15 cellular contexts compared by ENCODE assay signal in genomic region chr6:147117009-147117408, GRCh38.
"Had no signal": no experiment of that assay in that cellular context is flagged by ENCODE, and none has a peak within 500 bp of the region (broad histone marks: within the 10 kb centered on the region; RNA-seq: fewer than 3 reads in every experiment).

No MANE protein-coding gene starts in this region.

- H3K4me1 ChIP-seq: psoas muscle, right lobe of liver, suprapubic skin had no signal

- H3K4me3 ChIP-seq: lung, psoas muscle, right lobe of liver, suprapubic skin had no signal

- H3K9me3 ChIP-seq: psoas muscle, right lobe of liver, suprapubic skin had no signal

- H3K27ac ChIP-seq: psoas muscle, right lobe of liver, suprapubic skin had no signal

- DNase-seq: activated CD4-positive, alpha-beta T cell treated with anti-CD3 and anti-CD28 coated beads, Interleukin-2, amount 50 U/mL, for 4 hours; activated CD4-positive, CD25-positive, alpha-beta regulatory T cell treated with anti-CD3 and anti-CD28 coated beads, Interleukin-2, amount 50 U/mL, for 72 hours; activated CD8-positive, alpha-beta memory T cell treated with anti-CD3 and anti-CD28 coated beads, Interleukin-2, amount 10 ng/mL, durations not matched to agents 7 days and 5 days; activated effector memory CD4-positive, alpha-beta T cell treated with anti-CD3 and anti-CD28 coated beads, Interleukin-2, amount 50 U/mL, for 16 hours; activated T-cell treated with anti-CD3 and anti-CD28 coated beads, Interleukin-2, amount 50 U/mL, for 24 hours; left colon; naive thymus-derived CD8-positive, alpha-beta T cell; nucleus accumbens; psoas muscle; right lobe of liver; stimulated activated CD4-positive, alpha-beta T cell treated with anti-CD3 and anti-CD28 coated beads, Interleukin-12 subunit alpha, Interleukin-12 subunit beta, amount 100 ng/mL, for 4 hours; stimulated activated CD4-positive, alpha-beta T cell treated with anti-CD3 and anti-CD28 coated beads, Interleukin-2, amount 100 ng/mL, for 48 hours; stimulated activated naive CD4-positive, alpha-beta T cell treated with Interleukin-2 at 50 U/mL for 16 hours had no signal

- ATAC-seq: activated CD8-positive, alpha-beta memory T cell treated with anti-CD3 and anti-CD28 coated beads, Interleukin-2, amount 10 ng/mL, durations not matched to agents 7 days and 5 days; naive thymus-derived CD8-positive, alpha-beta T cell; psoas muscle; right lobe of liver had no signal

- H3K27me3 ChIP-seq: right lobe of liver, suprapubic skin had no signal

- H3K36me3 ChIP-seq: right lobe of liver, suprapubic skin had no signal
